Comparison of ENCODE assay signal across 8 cellular contexts in genomic region chr14:71320107-71320733, GRCh38. TPM values are rescaled to one million over a fixed set of nuclear protein-coding genes. Genes with fewer than 3 reads are reported as not detected.
DNase-seq lines count a peak whose midpoint lies in the region; ATAC-seq and TF ChIP-seq lines count a peak whose summit lies in the region.

Gene SIPA1L1, plus strand, starts transcription at chr14:71320476.

- H3K36me3 Mint-ChIP-seq in activated CD4-positive, alpha-beta T cell treated with anti-CD3 and anti-CD28 coated beads for 36 hours (ENCODE audit: low read depth): peaks cover 6% of the 10 kb centered on the region

- TF ChIP-seq CTCF in choroid plexus epithelial cell (conservative IDR thresholded peaks at IDR 0.05; ENCODE audit: low read depth, low read length): no peak

- CTCF ChIA-PET in activated CD4-positive, alpha-beta T cell treated with anti-CD3 and anti-CD28 coated beads for 36 hours (lab: Charles Lee): no interaction called here

- no peaks in the 10 kb centered on the region for H3K9me3 Mint-ChIP-seq in activated CD4-positive, alpha-beta T cell treated with anti-CD3 and anti-CD28 coated beads for 36 hours (ENCODE audit: low read depth)

- intact Hi-C loops in activated CD4-positive, alpha-beta T cell treated with anti-CD3 and anti-CD28 coated beads for 36 hours (cut with DNase I, micrococcal nuclease): loop anchor here (1.0 to 10.0 kb wide), 19 partner anchors 13 to 1708 kb away; partner anchors contain the start of genes MAP3K9 (in 1 of the 2), PCNX1 (in 1 of the 2) and SUSD6 (in 1 of the 2)

- DNase-seq in Ammon's horn (ENCODE audit: low spot score): peak; percentile 98
- peak; percentile 95 for DNase-seq in GM19238 (ENCODE audit: insufficient read length, low spot score)
- peak; percentile 100 for DNase-seq in NCI-H524 (lab: John Stamatoyannopoulos, UW)
- DNase-seq in activated CD4-positive, alpha-beta T cell treated with anti-CD3 and anti-CD28 coated beads for 36 hours: peak; percentile 99
- peak; percentile 100 for DNase-seq in choroid plexus epithelial cell (ENCODE audit: low read depth)
- DNase-seq in kidney glomerular epithelial cell (lab: John Stamatoyannopoulos, UW): peak; percentile 93
- DNase-seq in stimulated activated CD4-positive, alpha-beta T cell treated with anti-CD3 and anti-CD28 coated beads, Interleukin-1b, Interleukin-23, amount 100 ng/mL, for 1 hour (ENCODE audit: low read depth in 2 of 2): peak; percentile 91 to 97

- peaks cover 39% of the 10 kb centered on the region for H3K4me1 Mint-ChIP-seq in activated CD4-positive, alpha-beta T cell treated with anti-CD3 and anti-CD28 coated beads for 36 hours

- POLR2A ChIA-PET in activated CD4-positive, alpha-beta T cell treated with anti-CD3 and anti-CD28 coated beads for 36 hours (lab: Charles Lee): interaction anchor here (2.4 kb wide), 1 partner anchor 235 kb away, joined by 11 read pairs; no protein-coding TSS in a partner anchor

- H3K4me3 ChIP-seq in choroid plexus epithelial cell (ENCODE audit: low read depth, low read length): peak within 1 kb of the TSS; percentile 87

- peak; percentile 71 for ATAC-seq in HG03442 (IDR thresholded peaks at IDR 0.05; ENCODE audit: unreplicated experiment)
- peak; percentile 87 for ATAC-seq in activated CD4-positive, alpha-beta T cell treated with anti-CD3 and anti-CD28 coated beads for 36 hours

- peak within 1 kb of the TSS; percentile 89 for H3K27ac Mint-ChIP-seq in activated CD4-positive, alpha-beta T cell treated with anti-CD3 and anti-CD28 coated beads for 36 hours

- H3K27me3 Mint-ChIP-seq in activated CD4-positive, alpha-beta T cell treated with anti-CD3 and anti-CD28 coated beads for 36 hours: no peaks in the 10 kb centered on the region

- peak within 1 kb of the TSS; percentile 92 for H3K4me3 Mint-ChIP-seq in activated CD4-positive, alpha-beta T cell treated with anti-CD3 and anti-CD28 coated beads for 36 hours

RNA-seq across cellular contexts. Expression of gene SIPA1L1, which starts in this region (rescaled TPM):
- total RNA-seq in activated CD4-positive, alpha-beta T cell treated with anti-CD3 and anti-CD28 coated beads for 36 hours: 10 to 100 TPM; 49.0 to 56.2 TPM

Comparison
In these comparisons a context has a peak if more than half of its experiments do, and no peak if none do; other contexts are left out.
1. Peak in every context shown above with its lines: DNase-seq, ATAC-seq and H3K4me3 ChIP-seq.